In genomic region chr7:30866939-30867338, GRCh38 we compare ENCODE assay signal across 21 cellular contexts. TPM values are rescaled to one million over a fixed set of nuclear protein-coding genes. Genes with fewer than 3 reads are reported as not detected.
DNase-seq lines count a peak whose midpoint lies in the region; ATAC-seq and TF ChIP-seq lines count a peak whose summit lies in the region.
"Had no signal": no experiment of that assay in that cellular context is flagged by ENCODE, and none has a peak within 500 bp of the region (broad histone marks: within the 10 kb centered on the region; RNA-seq: fewer than 3 reads in every experiment).

No MANE protein-coding gene starts in this region.

- H3K9me3 Mint-ChIP-seq in endothelial cell (ENCODE audit: unreplicated experiment), result no peaks in the 10 kb centered on the region
- H3K9me3 Mint-ChIP-seq: CD4-positive, alpha-beta memory T cell; GM23338 had no signal

- H3K36me3 Mint-ChIP-seq in endothelial cell (ENCODE audit: low read depth, unreplicated experiment) (peaks cover 12% of the 10 kb centered on the region), T-helper 17 cell (ENCODE audit: low read depth) (no peaks in the 10 kb centered on the region)
- H3K36me3 Mint-ChIP-seq: CD4-positive, alpha-beta memory T cell had no signal

- no peak overlapping the region for H3K4me3 Mint-ChIP-seq in endothelial cell (ENCODE audit: unreplicated experiment)
- no peak overlapping the region for H3K4me3 Mint-ChIP-seq in T-helper 17 cell
- H3K4me3 Mint-ChIP-seq: CD4-positive, alpha-beta memory T cell; GM23338 had no signal

- intact Hi-C loops in left ventricle myocardium inferior (cut with micrococcal nuclease), result no loop called here

- H3K27me3 Mint-ChIP-seq in endothelial cell (ENCODE audit: unreplicated experiment), result peaks cover 7% of the 10 kb centered on the region
- H3K27me3 Mint-ChIP-seq in T-helper 17 cell, result no peaks in the 10 kb centered on the region
- H3K27me3 Mint-ChIP-seq: CD4-positive, alpha-beta memory T cell had no signal

- peaks cover 88% of the 10 kb centered on the region for H3K4me1 ChIP-seq in left ventricle myocardium inferior
- peaks cover 0 to 70% of the 10 kb centered on the region in 2 donors for H3K4me1 ChIP-seq in right atrium auricular region

- H3K27ac ChIP-seq in left ventricle myocardium inferior (replicated peaks) (peak overlapping the region; percentile 59), right atrium auricular region (no peak overlapping the region)

- TF ChIP-seq CTCF in left ventricle myocardium inferior (IDR thresholded peaks at IDR 0.05; ENCODE audit: borderline replicate concordance), result no peak
- TF ChIP-seq CTCF in right atrium auricular region (IDR thresholded peaks at IDR 0.05), result no peak
- no peak for TF ChIP-seq CTCF in endothelial cell (IDR thresholded peaks at IDR 0.05; ENCODE audit: unreplicated experiment)

- no peaks in the 10 kb centered on the region for H3K9me3 ChIP-seq in left ventricle myocardium inferior (replicated peaks)
- H3K9me3 ChIP-seq in right atrium auricular region, result no peaks in the 10 kb centered on the region
- no peaks in the 10 kb centered on the region for H3K9me3 ChIP-seq in T-helper 17 cell (ENCODE audit: control insufficient read depth, low read length, poor library complexity, severe bottlenecking)

- DNase-seq in left ventricle myocardium inferior (no peak), right atrium auricular region (ENCODE audit: low spot score) (no peak), SW480 (ENCODE audit: low spot score) (peak; percentile 25), kidney tubule cell (ENCODE audit: low spot score) (peak; percentile 8), endothelial cell (ENCODE audit: low spot score) (no peak), NCI-H526 (lab: John Stamatoyannopoulos, UW) (no peak), T-helper 17 cell (no peak), kidney glomerular epithelial cell (lab: John Stamatoyannopoulos, UW) (no peak)
- DNase-seq: 8988T; Calu3; CD4-positive, alpha-beta memory T cell; EL; HCEC 1CT; KG1; NCI-H1694 treated with DMSO at 0.1 percent for 48 hours; NCI-H510A; NCI-H774; SHP77 had no signal

- no peak for ATAC-seq in T-helper 17 cell
- ATAC-seq: GM12878, GM23338 had no signal

- H3K4me1 Mint-ChIP-seq in endothelial cell (ENCODE audit: unreplicated experiment) (peaks cover 25% of the 10 kb centered on the region), T-helper 17 cell (peaks cover 4% of the 10 kb centered on the region)
- H3K4me1 Mint-ChIP-seq: CD4-positive, alpha-beta memory T cell; GM23338 had no signal

- H3K4me3 ChIP-seq in left ventricle myocardium inferior (no peak overlapping the region), right atrium auricular region (no peak overlapping the region)
- H3K4me3 ChIP-seq: GM12878, GM23338 had no signal

- no peaks in the 10 kb centered on the region for H3K36me3 ChIP-seq in left ventricle myocardium inferior
- peaks cover under 1% of the 10 kb centered on the region for H3K36me3 ChIP-seq in right atrium auricular region

- H3K27me3 ChIP-seq in left ventricle myocardium inferior (ENCODE audit: low read depth) (no peaks in the 10 kb centered on the region), right atrium auricular region (no peaks in the 10 kb centered on the region)

- H3K27ac Mint-ChIP-seq in endothelial cell (ENCODE audit: unreplicated experiment) (no peak overlapping the region), T-helper 17 cell (no peak overlapping the region)
- H3K27ac Mint-ChIP-seq: CD4-positive, alpha-beta memory T cell; GM23338 had no signal

RNA-seq across cellular contexts. Expression of gene AQP1, which starts 44.7 kb away (rescaled TPM):
- total RNA-seq in left ventricle myocardium inferior (253 TPM), right atrium auricular region (100 to 1,000 TPM; 353 to 517 TPM), endothelial cell (ENCODE audit: unreplicated experiment) (2.7 TPM), T-helper 17 cell (under 1 TPM; 0.35 to 0.83 TPM)
- total RNA-seq: CD4-positive, alpha-beta memory T cell; OCI-LY7 had no signal

Comparison
In these comparisons a context has a peak if more than half of its experiments do, and no peak if none do; other contexts are left out.
1. DNase-seq: peak in SW480 (single experiment) and kidney tubule cell (single experiment); none in left ventricle myocardium inferior (single experiment), right atrium auricular region (single experiment), endothelial cell (single experiment), NCI-H526 (0 of 2), T-helper 17 cell (0 of 3) and kidney glomerular epithelial cell (single experiment).
2. RNA of gene AQP1, which starts 44.7 kb away (total RNA-seq): 353 to 517 TPM in right atrium auricular region and 253 TPM in left ventricle myocardium inferior (single experiment); 2.7 TPM in endothelial cell (single experiment) and 0.35 to 0.83 TPM in T-helper 17 cell; every median in the first group is over 10 times any median in the second.